ENCODE assay signal across 1 cellular context in genomic region chr3:86969500-86970189, GRCh38.
A peak's percentile ranks its signal among the peaks of the same experiment; 100 is the strongest.
TF ChIP-seq lines count a peak whose summit lies in the region.

No MANE protein-coding gene starts in this region.

TF ChIP-seq in HEK293, 187 proteins besides CTCF, POLR2A, EP300 and RAD21 (continued from another document and continues in another):
- TF ChIP-seq PATZ1 (tag by site-specific recombination; IDR thresholded peaks at IDR 0.05) (no peak), ZNF362 (tag by site-specific recombination; IDR thresholded peaks at IDR 0.05) (no peak), ZNF501 (tag by site-specific recombination; IDR thresholded peaks at IDR 0.05) (peak; percentile 48; the same call in 1 of the 2 replicates), REST (tag by site-specific recombination; IDR thresholded peaks at IDR 0.05) (peak; percentile 65; the same call in 1 of the 2 replicates), ZNF146 (tag by site-specific recombination; IDR thresholded peaks at IDR 0.05) (no peak), ZNF280D (tag by site-specific recombination; IDR thresholded peaks at IDR 0.05) (no peak), ZNF776 (tag by site-specific recombination; IDR thresholded peaks at IDR 0.05; ENCODE audit: borderline replicate concordance) (no peak), SP3 (tag by site-specific recombination; IDR thresholded peaks at IDR 0.05) (no peak), ZNF560 (tag by site-specific recombination; IDR thresholded peaks at IDR 0.05; ENCODE audit: borderline replicate concordance) (0 out of 2 replicates have a peak, but pooled peaks have one; percentile 31), ZNF37A (tag by site-specific recombination; IDR thresholded peaks at IDR 0.05) (no peak), ZNF585B (tag by site-specific recombination; IDR thresholded peaks at IDR 0.05) (no peak), ZXDB (tag by site-specific recombination; IDR thresholded peaks at IDR 0.05) (peak; percentile 67), ZNF623 (tag by site-specific recombination; IDR thresholded peaks at IDR 0.05) (peak; percentile 61), YY2 (tag by site-specific recombination; IDR thresholded peaks at IDR 0.05) (no peak), ZNF140 (tag by site-specific recombination; IDR thresholded peaks at IDR 0.05) (peak; percentile 82; the same call in 1 of the 2 replicates), ZNF394 (tag by site-specific recombination; IDR thresholded peaks at IDR 0.05; ENCODE audit: borderline replicate concordance) (peak; percentile 88; the same call in 1 of the 2 replicates), HOXC10 (CRISPR knock-in tag; IDR thresholded peaks at IDR 0.05) (no peak), ZNF202 (tag by site-specific recombination; IDR thresholded peaks at IDR 0.05; ENCODE audit: borderline replicate concordance) (peak; percentile 68; the same call in 1 of the 2 replicates), ZNF660 (tag by site-specific recombination; IDR thresholded peaks at IDR 0.05) (no peak), ZNF747 (tag by site-specific recombination; IDR thresholded peaks at IDR 0.05) (no peak), ZNF138 (tag by site-specific recombination; IDR thresholded peaks at IDR 0.05; ENCODE audit: borderline replicate concordance) (0 out of 2 replicates have a peak, but pooled peaks have one; percentile 39), ZNF510 (tag by site-specific recombination; IDR thresholded peaks at IDR 0.05; ENCODE audit: insufficient replicate concordance) (peak; percentile 16), ZNF404 (tag by site-specific recombination; IDR thresholded peaks at IDR 0.05) (no peak), TCF7L2 (IDR thresholded peaks at IDR 0.05; ENCODE audit: borderline replicate concordance, low read depth, low read length) (no peak), ZNF513 (tag by site-specific recombination; IDR thresholded peaks at IDR 0.05) (no peak), ZBTB1 (tag by site-specific recombination; IDR thresholded peaks at IDR 0.05) (no peak), ATF2 (tag by site-specific recombination; IDR thresholded peaks at IDR 0.05; ENCODE audit: low read depth) (no peak), ZNF518A (tag by site-specific recombination; conservative IDR thresholded peaks at IDR 0.05; ENCODE audit: low read depth) (peak; percentile 77), KLF10 (tag by site-specific recombination; IDR thresholded peaks at IDR 0.05) (no peak), GLI4 (tag by site-specific recombination; IDR thresholded peaks at IDR 0.05) (no peak), ZNF266 (tag by site-specific recombination; IDR thresholded peaks at IDR 0.05; ENCODE audit: low read depth) (0 out of 2 replicates have a peak, but pooled peaks have one; percentile 28), BCL11B (tag by site-specific recombination; IDR thresholded peaks at IDR 0.05; ENCODE audit: low read depth) (no peak), ZNF292 (tag by site-specific recombination; IDR thresholded peaks at IDR 0.05; ENCODE audit: borderline replicate concordance, low read depth) (0 out of 2 replicates have a peak, but pooled peaks have one; percentile 37), ZNF544 (tag by site-specific recombination; IDR thresholded peaks at IDR 0.05) (no peak), ZNF157 (tag by site-specific recombination; IDR thresholded peaks at IDR 0.05) (no peak), ZNF341 (tag by site-specific recombination; IDR thresholded peaks at IDR 0.05; ENCODE audit: low read depth) (0 out of 2 replicates have a peak, but pooled peaks have one; percentile 13), ZNF24 (tag by site-specific recombination; IDR thresholded peaks at IDR 0.05) (no peak), ZNF19 (tag by site-specific recombination; IDR thresholded peaks at IDR 0.05; ENCODE audit: low read depth) (0 out of 2 replicates have a peak, but pooled peaks have one; percentile 43), ZNF311 (tag by site-specific recombination; IDR thresholded peaks at IDR 0.05; ENCODE audit: borderline replicate concordance) (no peak), ZBTB17 (tag by site-specific recombination; IDR thresholded peaks at IDR 0.05) (no peak), KLF17 (tag by site-specific recombination; IDR thresholded peaks at IDR 0.05) (no peak), ZNF555 (tag by site-specific recombination; conservative IDR thresholded peaks at IDR 0.05) (peak; percentile 87), YY1 (tag by site-specific recombination; IDR thresholded peaks at IDR 0.05) (no peak), ZNF664 (tag by site-specific recombination; IDR thresholded peaks at IDR 0.05) (0 out of 2 replicates have a peak, but pooled peaks have one; percentile 18)
